In genomic region chr4:5399790-5400421, GRCh38 we compare ENCODE assay signal across 9 cellular contexts.
A peak's percentile ranks its signal among the peaks of the same experiment; 100 is the strongest.
DNase-seq lines count a peak whose midpoint lies in the region; ATAC-seq and TF ChIP-seq lines count a peak whose summit lies in the region.
"Had no signal": no experiment of that assay in that cellular context is flagged by ENCODE, and none has a peak within 500 bp of the region (broad histone marks: within the 10 kb centered on the region; RNA-seq: fewer than 3 reads in every experiment).

No MANE protein-coding gene starts in this region.

- 48 to 49% methylated on average over 8 of the region's 8 CpGs for WGBS in body of pancreas, 2 donors

- peaks cover 15% of the 10 kb centered on the region for H3K27me3 Mint-ChIP-seq in mesothelial cell of epicardium (ENCODE audit: low read depth)
- peaks cover 0 to 11% (median 0%) of the 10 kb centered on the region in 5 donors for H3K27me3 Mint-ChIP-seq in naive thymus-derived CD4-positive, alpha-beta T cell

- H3K27ac ChIP-seq in DOHH2 (ENCODE audit: low read depth, low read length) (no peak overlapping the region), body of pancreas (no peak overlapping the region), coronary artery (no peak overlapping the region)
- H3K27ac ChIP-seq in naive thymus-derived CD4-positive, alpha-beta T cell (ENCODE audit: low read depth, low read length), result no peak overlapping the region
- H3K27ac ChIP-seq: ovary had no signal

- no peaks in the 10 kb centered on the region for H3K9me2 ChIP-seq in DOHH2 (replicated peaks; ENCODE audit: control insufficient read depth, low read length)

- peaks cover 15% of the 10 kb centered on the region for H3K9me3 Mint-ChIP-seq in mesothelial cell of epicardium
- H3K9me3 Mint-ChIP-seq in naive thymus-derived CD4-positive, alpha-beta T cell, result peaks cover 0 to 16% (median 6%) of the 10 kb centered on the region in 11 donors

- no peak for TF ChIP-seq POLR2A in body of pancreas (IDR thresholded peaks at IDR 0.05)

- H3K27ac Mint-ChIP-seq in mesothelial cell of epicardium, result no peak overlapping the region
- no peak overlapping the region for H3K27ac Mint-ChIP-seq in naive thymus-derived CD4-positive, alpha-beta T cell

- no peak for ATAC-seq in body of pancreas
- no peak for ATAC-seq in naive thymus-derived CD4-positive, alpha-beta T cell
- ATAC-seq in GM19395 (IDR thresholded peaks at IDR 0.05; ENCODE audit: unreplicated experiment), result no peak

- H3K4me1 ChIP-seq in DOHH2 (ENCODE audit: control insufficient read depth, low read length) (no peaks in the 10 kb centered on the region), body of pancreas (no peaks in the 10 kb centered on the region)
- H3K4me1 ChIP-seq in naive thymus-derived CD4-positive, alpha-beta T cell (ENCODE audit: control insufficient read depth in 2 of 2, insufficient read depth in 2 of 2, low read length in 2 of 2), result no peaks in the 10 kb centered on the region

- H3K36me3 Mint-ChIP-seq in mesothelial cell of epicardium, result no peaks in the 10 kb centered on the region
- peaks cover 0 to 6% (median 0%) of the 10 kb centered on the region in 5 donors for H3K36me3 Mint-ChIP-seq in naive thymus-derived CD4-positive, alpha-beta T cell

- H3F3A ChIP-seq in DOHH2 (ENCODE audit: control insufficient read depth, insufficient read depth), result no peaks in the 10 kb centered on the region

- POLR2A ChIA-PET in naive thymus-derived CD4-positive, alpha-beta T cell (lab: Charles Lee), result no interaction called here

- H3K36me3 ChIP-seq in DOHH2 (ENCODE audit: control insufficient read depth, low read length) (no peaks in the 10 kb centered on the region), body of pancreas (replicated peaks in 1 of 2; ENCODE audit: insufficient read depth in 1 of 2, low read depth in 2 of 2) (no peaks in the 10 kb centered on the region)
- H3K36me3 ChIP-seq in naive thymus-derived CD4-positive, alpha-beta T cell (ENCODE audit: control insufficient read depth in 2 of 3, insufficient read depth in 3 of 3, low read length in 3 of 3), result no peaks in the 10 kb centered on the region
- H3K36me3 ChIP-seq: ovary had no signal

- TF ChIP-seq CTCF in DOHH2 (IDR thresholded peaks at IDR 0.05; ENCODE audit: low read depth, low read length, poor library complexity, severe bottlenecking) (peak; percentile 60), body of pancreas (IDR thresholded peaks at IDR 0.05) (peak; percentile 41 to 58 (median 48)), mesothelial cell of epicardium (IDR thresholded peaks at IDR 0.05; ENCODE audit: unreplicated experiment) (peak; percentile 67), coronary artery (IDR thresholded peaks at IDR 0.05) (no peak)

- DNase-seq in KBM-7 (peak; percentile 53), body of pancreas (peak in 2 of 4 donors; percentile 12 to 14), mesothelial cell of epicardium (ENCODE audit: low spot score in 2 of 2, unreplicated experiment in 2 of 2) (peak in 1 of 2 experiments; percentile 40), coronary artery (ENCODE audit: low spot score) (no peak)
- no peak for DNase-seq in naive thymus-derived CD4-positive, alpha-beta T cell
- DNase-seq in stimulated activated CD4-positive, alpha-beta T cell treated with anti-CD3 and anti-CD28 coated beads, Interleukin-2, amount 100 ng/mL, for 48 hours, result no peak
- DNase-seq: ovary had no signal

- H3K4me1 Mint-ChIP-seq in mesothelial cell of epicardium, result no peaks in the 10 kb centered on the region
- H3K4me1 Mint-ChIP-seq in naive thymus-derived CD4-positive, alpha-beta T cell, result peaks cover 0 to 4% (median 0%) of the 10 kb centered on the region in 7 donors

- H3K9me3 ChIP-seq in DOHH2 (ENCODE audit: control insufficient read depth, insufficient read depth, low read length), result no peaks in the 10 kb centered on the region
- no peaks in the 10 kb centered on the region for H3K9me3 ChIP-seq in body of pancreas
- no peaks in the 10 kb centered on the region for H3K9me3 ChIP-seq in naive thymus-derived CD4-positive, alpha-beta T cell (ENCODE audit: control insufficient read depth in 2 of 3, low read length in 3 of 3)
- H3K9me3 ChIP-seq: ovary had no signal

- H3K4me3 ChIP-seq in DOHH2 (ENCODE audit: low read length), result no peak overlapping the region
- H3K4me3 ChIP-seq in body of pancreas, result no peak overlapping the region
- no peak overlapping the region for H3K4me3 ChIP-seq in naive thymus-derived CD4-positive, alpha-beta T cell (ENCODE audit: low read length)
- no peak overlapping the region for H3K4me3 ChIP-seq in coronary artery
- H3K4me3 ChIP-seq: ovary had no signal

- no peak overlapping the region for H3K4me2 ChIP-seq in DOHH2 (ENCODE audit: low read length)

- in situ Hi-C loops in KBM-7 (cut with MboI; ENCODE audit: low pct_unique_long_range_greater_than_20kb, low sequenced_read_pairs), result no loop called here

- intact Hi-C loops in body of pancreas (cut with DNase I), result no loop called here
- intact Hi-C loops in naive thymus-derived CD4-positive, alpha-beta T cell (cut with micrococcal nuclease), result no loop called here

- no peaks in the 10 kb centered on the region for H4K20me1 ChIP-seq in DOHH2 (ENCODE audit: control insufficient read depth, insufficient read depth, low read depth, low read length)

- no peak overlapping the region for H3K4me3 Mint-ChIP-seq in mesothelial cell of epicardium
- H3K4me3 Mint-ChIP-seq in naive thymus-derived CD4-positive, alpha-beta T cell, result no peak overlapping the region

- no peaks in the 10 kb centered on the region for H3K27me3 ChIP-seq in DOHH2 (ENCODE audit: control insufficient read depth, low read length)
- no peaks in the 10 kb centered on the region for H3K27me3 ChIP-seq in body of pancreas
- no peaks in the 10 kb centered on the region for H3K27me3 ChIP-seq in naive thymus-derived CD4-positive, alpha-beta T cell (ENCODE audit: control insufficient read depth in 2 of 2, insufficient read depth in 2 of 2, low read length in 2 of 2)
- H3K27me3 ChIP-seq: ovary had no signal

- no peaks in the 10 kb centered on the region for H3K79me2 ChIP-seq in DOHH2 (ENCODE audit: control insufficient read depth, low read length)

- CTCF ChIA-PET in naive thymus-derived CD4-positive, alpha-beta T cell (lab: Charles Lee), result no interaction called here
